In genomic region chr10:114682121-114682520, GRCh38 we compare ENCODE assay signal across 14 cellular contexts. TPM values are rescaled to one million over a fixed set of nuclear protein-coding genes. Genes with fewer than 3 reads are reported as not detected.
DNase-seq lines count a peak whose midpoint lies in the region; ATAC-seq and TF ChIP-seq lines count a peak whose summit lies in the region.
"Had no signal": no experiment of that assay in that cellular context is flagged by ENCODE, and none has a peak within 500 bp of the region (broad histone marks: within the 10 kb centered on the region; RNA-seq: fewer than 3 reads in every experiment).

No MANE protein-coding gene starts in this region.

- no peak for DNase-seq in BE2C
- no peak for DNase-seq in PC-3
- no peak for DNase-seq in epithelial cell of prostate (ENCODE audit: low read depth, low spot score)
- no peak for DNase-seq in psoas muscle
- DNase-seq in MM.1S = no peak
- no peak for DNase-seq in activated CD4-positive, alpha-beta memory T cell treated with anti-CD3 and anti-CD28 coated beads for 36 hours
- no peak for DNase-seq in UCSD-AML1 (lab: John Stamatoyannopoulos, UW; ENCODE audit: unreplicated experiment)
- DNase-seq: activated effector memory CD4-positive, alpha-beta T cell treated with anti-CD3 and anti-CD28 coated beads, Interleukin-2, amount 50 U/mL, for 16 hours; amygdala; GM23248; natural killer cell; NCI-H2171 treated with DMSO at 0.1 percent for 48 hours; T-helper 17 cell had no signal

- no TSS peak for BruUV-seq in PC-3 (replicated peaks; lab: Mats Ljungman, UMichigan)

- H3K79me2 ChIP-seq in PC-3 (ENCODE audit: low read length) (no peaks in the 10 kb centered on the region), MM.1S (ENCODE audit: low read length) (no peaks in the 10 kb centered on the region)

- H3K9me3 Mint-ChIP-seq in activated CD4-positive, alpha-beta memory T cell treated with anti-CD3 and anti-CD28 coated beads for 36 hours = no peaks in the 10 kb centered on the region
- H3K9me3 Mint-ChIP-seq: natural killer cell had no signal

- TF ChIP-seq CTCF in BE2C (IDR thresholded peaks at IDR 0.05; ENCODE audit: low read depth, low read length) (no peak), PC-3 (conservative IDR thresholded peaks at IDR 0.05; ENCODE audit: low read depth, low read length) (no peak), psoas muscle (IDR thresholded peaks at IDR 0.05) (no peak), MM.1S (IDR thresholded peaks at IDR 0.05; ENCODE audit: low read length) (no peak)

- no peak overlapping the region for H3K9ac ChIP-seq in PC-3 (ENCODE audit: low read length)
- H3K9ac ChIP-seq in MM.1S (ENCODE audit: low read length) = no peak overlapping the region
- H3K9ac ChIP-seq: GM23248 had no signal

- H3K9me3 ChIP-seq in BE2C (no peaks in the 10 kb centered on the region), PC-3 (ENCODE audit: low read length) (no peaks in the 10 kb centered on the region), psoas muscle (no peaks in the 10 kb centered on the region), MM.1S (replicated peaks; ENCODE audit: insufficient read depth, low read length) (no peaks in the 10 kb centered on the region)

- H3K9me2 ChIP-seq in PC-3 (replicated peaks; ENCODE audit: low read length) = no peaks in the 10 kb centered on the region
- H3K9me2 ChIP-seq in MM.1S (replicated peaks; ENCODE audit: insufficient read depth, low read length) = no peaks in the 10 kb centered on the region

- H3K27ac Mint-ChIP-seq in activated CD4-positive, alpha-beta memory T cell treated with anti-CD3 and anti-CD28 coated beads for 36 hours = no peak overlapping the region
- H3K27ac Mint-ChIP-seq: natural killer cell, T-helper 17 cell had no signal

- H3K4me3 Mint-ChIP-seq in activated CD4-positive, alpha-beta memory T cell treated with anti-CD3 and anti-CD28 coated beads for 36 hours = no peak overlapping the region
- H3K4me3 Mint-ChIP-seq: natural killer cell, T-helper 17 cell had no signal

- H3K27me3 ChIP-seq in BE2C (no peaks in the 10 kb centered on the region), PC-3 (ENCODE audit: low read length) (no peaks in the 10 kb centered on the region), psoas muscle (ENCODE audit: insufficient read depth in 3 of 3, low read length in 2 of 3) (no peaks in the 10 kb centered on the region), MM.1S (replicated peaks; ENCODE audit: insufficient read depth, low read length) (no peaks in the 10 kb centered on the region)

- ATAC-seq in PC-3 = no peak
- ATAC-seq in psoas muscle = peak; percentile 41 to 72 (median 60)
- ATAC-seq: natural killer cell, T-helper 17 cell had no signal

- H3K27ac ChIP-seq in PC-3 (ENCODE audit: low read length) = no peak overlapping the region
- peak overlapping the region; percentile 79 for H3K27ac ChIP-seq in epithelial cell of prostate
- H3K27ac ChIP-seq in psoas muscle = peak overlapping the region; percentile 58
- H3K27ac ChIP-seq in MM.1S (ENCODE audit: low read length) = no peak overlapping the region
- H3K27ac ChIP-seq: GM23248, RWPE1 had no signal

- H3K4me3 ChIP-seq in BE2C (ENCODE audit: low read depth, low read length) (peak overlapping the region; percentile 75), PC-3 (ENCODE audit: low read length) (peak overlapping the region; percentile 32; the same call in 1 of the 2 replicates), psoas muscle (peak overlapping the region; percentile 57), MM.1S (ENCODE audit: low read length) (no peak overlapping the region)
- H3K4me3 ChIP-seq: GM23248 had no signal

- no peaks in the 10 kb centered on the region for H3K27me3 Mint-ChIP-seq in activated CD4-positive, alpha-beta memory T cell treated with anti-CD3 and anti-CD28 coated beads for 36 hours

- H4K20me1 ChIP-seq in PC-3 (ENCODE audit: low read length) (no peaks in the 10 kb centered on the region), MM.1S (ENCODE audit: insufficient read depth, low read length) (no peaks in the 10 kb centered on the region)

- 10 to 15% (median 14%) methylated on average over 3 of the region's 3 CpGs for WGBS in psoas muscle, 3 donors

- H3K4me1 ChIP-seq in BE2C = peaks cover 32% of the 10 kb centered on the region
- H3K4me1 ChIP-seq in PC-3 (ENCODE audit: insufficient read depth, low read length) = peaks cover 40% of the 10 kb centered on the region
- peaks cover 24% of the 10 kb centered on the region for H3K4me1 ChIP-seq in psoas muscle
- no peaks in the 10 kb centered on the region for H3K4me1 ChIP-seq in MM.1S (ENCODE audit: low read length)

- intact Hi-C loops in PC-3 (cut with micrococcal nuclease) (loop anchor here (5.0 kb wide), 1 partner anchor 50 kb away; no protein-coding TSS in a partner anchor), psoas muscle (cut with DNase I) (no loop called here)
- intact Hi-C loops in activated CD4-positive, alpha-beta memory T cell treated with anti-CD3 and anti-CD28 coated beads for 36 hours (cut with micrococcal nuclease) = no loop called here

- POLR2A ChIA-PET in PC-3 (lab: Charles Lee; ENCODE audit: unreplicated experiment) = no interaction called here
- POLR2A ChIA-PET in activated CD4-positive, alpha-beta memory T cell treated with anti-CD3 and anti-CD28 coated beads for 36 hours (lab: Charles Lee) = no interaction called here

- no peaks in the 10 kb centered on the region for H3K4me1 Mint-ChIP-seq in activated CD4-positive, alpha-beta memory T cell treated with anti-CD3 and anti-CD28 coated beads for 36 hours (ENCODE audit: low read depth)
- H3K4me1 Mint-ChIP-seq: natural killer cell had no signal

- CTCF ChIA-PET in PC-3 (lab: Charles Lee) = no interaction called here
- CTCF ChIA-PET in activated CD4-positive, alpha-beta memory T cell treated with anti-CD3 and anti-CD28 coated beads for 36 hours (lab: Charles Lee) = interaction anchor here (0.9 kb wide), 1 partner anchor 13 kb away, joined by 5 read pairs; no protein-coding TSS in a partner anchor

- H3K4me2 ChIP-seq in PC-3 (ENCODE audit: low read length) (peak overlapping the region; percentile 53), MM.1S (ENCODE audit: low read depth, low read length) (no peak overlapping the region)

- H3F3A ChIP-seq in PC-3 (ENCODE audit: low read length, unreplicated experiment) = peaks cover 4% of the 10 kb centered on the region
- H3F3A ChIP-seq in MM.1S (ENCODE audit: insufficient read depth, low read length) = no peaks in the 10 kb centered on the region

- H3K36me3 Mint-ChIP-seq in activated CD4-positive, alpha-beta memory T cell treated with anti-CD3 and anti-CD28 coated beads for 36 hours = no peaks in the 10 kb centered on the region
- H3K36me3 Mint-ChIP-seq: natural killer cell had no signal

- H3K36me3 ChIP-seq in BE2C (no peaks in the 10 kb centered on the region), PC-3 (ENCODE audit: low read depth, low read length) (no peaks in the 10 kb centered on the region), psoas muscle (ENCODE audit: insufficient read depth in 1 of 2, low read depth in 1 of 2) (no peaks in the 10 kb centered on the region), MM.1S (replicated peaks; ENCODE audit: insufficient read depth, low read length) (no peaks in the 10 kb centered on the region)

- no peak overlapping the region for H2AFZ ChIP-seq in PC-3 (ENCODE audit: low read length)
- H2AFZ ChIP-seq in MM.1S (ENCODE audit: low read length) = no peak overlapping the region
- H2AFZ ChIP-seq: GM23248 had no signal

RNA-seq across cellular contexts. Expression of gene ABLIM1, which starts 24.0 kb away (rescaled TPM):
- polyA plus RNA-seq in BE2C (2012; ENCODE audit: insufficient read depth, insufficient read length, low read depth) = 44.0 TPM
- total RNA-seq in PC-3 (2014; rRNA removed) (12.3 and 13.8 TPM in 2 replicates), psoas muscle (100 to 1,000 TPM in 2 of 4 donors, 10 to 100 TPM in 2; 21.8 to 183 (median 66.8) TPM)
- polyA plus RNA-seq in psoas muscle = 10 to 100 TPM; 15.4 to 17.2 (median 16.5) TPM
- 100 to 1,000 TPM; 119 to 128 TPM for total RNA-seq in activated CD4-positive, alpha-beta memory T cell treated with anti-CD3 and anti-CD28 coated beads for 36 hours

Comparison
In these comparisons a context has a peak if more than half of its experiments do, and no peak if none do; other contexts are left out.
1. H3K27ac ChIP-seq: peak in epithelial cell of prostate (single experiment) and psoas muscle (single experiment); none in PC-3 (single experiment) and MM.1S (single experiment).